Comparison of ENCODE assay signal across 9 cellular contexts in genomic region chrX:68018248-68019203, GRCh38.
DNase-seq lines count a peak whose midpoint lies in the region; ATAC-seq and TF ChIP-seq lines count a peak whose summit lies in the region.
"Had no signal": no experiment of that assay in that cellular context is flagged by ENCODE, and none has a peak within 500 bp of the region (broad histone marks: within the 10 kb centered on the region; RNA-seq: fewer than 3 reads in every experiment).

No MANE protein-coding gene starts in this region.

- no peaks in the 10 kb centered on the region for H3K27me3 Mint-ChIP-seq in Calu3 (ENCODE audit: unreplicated experiment)

- no peaks in the 10 kb centered on the region for H3K36me3 Mint-ChIP-seq in Calu3 (ENCODE audit: insufficient read depth, unreplicated experiment)

- H3K4me3 Mint-ChIP-seq in Calu3 (ENCODE audit: low read depth, unreplicated experiment): no peak overlapping the region

- TF ChIP-seq CTCF in Calu3 (IDR thresholded peaks at IDR 0.05; ENCODE audit: unreplicated experiment) (peak; percentile 25), HFF-Myc (IDR thresholded peaks at IDR 0.05; ENCODE audit: low read depth, low read length, missing control alignments) (peak; percentile 58)

- peaks cover 5% of the 10 kb centered on the region for H3K9me3 Mint-ChIP-seq in Calu3 (ENCODE audit: low read depth, unreplicated experiment)

- H3K27ac Mint-ChIP-seq in Calu3 (ENCODE audit: unreplicated experiment): no peak overlapping the region

- intact Hi-C loops in Calu3 (cut with micrococcal nuclease; ENCODE audit: unreplicated experiment): loop anchor here (2.0 kb wide), 1 partner anchor 128 kb away; no protein-coding TSS in a partner anchor

- CTCF ChIA-PET in Calu3 (lab: Charles Lee): interaction anchor here (0.6 kb wide), 1 partner anchor 474 kb away, joined by 5 read pairs; no protein-coding TSS in a partner anchor

- no peak overlapping the region for H3K4me3 ChIP-seq in HFF-Myc (replicated peaks; ENCODE audit: low read depth, low read length)
- H3K4me3 ChIP-seq: pancreas had no signal

- no TSS peak for BruUV-seq in Calu3 (replicated peaks; lab: Mats Ljungman, UMichigan)

- no peaks in the 10 kb centered on the region for H3K4me1 Mint-ChIP-seq in Calu3 (ENCODE audit: low read depth, unreplicated experiment)

- ATAC-seq in GM19324 (IDR thresholded peaks at IDR 0.05; ENCODE audit: low FRiP score, unreplicated experiment): no peak

- peak; percentile 30 for DNase-seq in Calu3
- no peak for DNase-seq in HFF-Myc (ENCODE audit: extremely low read depth, low read depth)
- peak; percentile 1 to 23 for DNase-seq in SW 1271 (lab: John Stamatoyannopoulos, UW)
- DNase-seq in iPS-NIHi7 (ENCODE audit: extremely low spot score): peak; percentile 33
- no peak for DNase-seq in retina
- DNase-seq in HuH-7.5 (ENCODE audit: low spot score): no peak
- DNase-seq in putamen (ENCODE audit: low spot score): no peak

Comparison
In these comparisons a context has a peak if more than half of its experiments do, and no peak if none do; other contexts are left out.
1. DNase-seq: peak in Calu3 (single experiment), SW 1271 (2 of 2) and iPS-NIHi7 (single experiment); none in HFF-Myc (single experiment), retina (single experiment), HuH-7.5 (single experiment) and putamen (single experiment).